8 cellular contexts compared by ENCODE assay signal in the genomic region with DNA sequence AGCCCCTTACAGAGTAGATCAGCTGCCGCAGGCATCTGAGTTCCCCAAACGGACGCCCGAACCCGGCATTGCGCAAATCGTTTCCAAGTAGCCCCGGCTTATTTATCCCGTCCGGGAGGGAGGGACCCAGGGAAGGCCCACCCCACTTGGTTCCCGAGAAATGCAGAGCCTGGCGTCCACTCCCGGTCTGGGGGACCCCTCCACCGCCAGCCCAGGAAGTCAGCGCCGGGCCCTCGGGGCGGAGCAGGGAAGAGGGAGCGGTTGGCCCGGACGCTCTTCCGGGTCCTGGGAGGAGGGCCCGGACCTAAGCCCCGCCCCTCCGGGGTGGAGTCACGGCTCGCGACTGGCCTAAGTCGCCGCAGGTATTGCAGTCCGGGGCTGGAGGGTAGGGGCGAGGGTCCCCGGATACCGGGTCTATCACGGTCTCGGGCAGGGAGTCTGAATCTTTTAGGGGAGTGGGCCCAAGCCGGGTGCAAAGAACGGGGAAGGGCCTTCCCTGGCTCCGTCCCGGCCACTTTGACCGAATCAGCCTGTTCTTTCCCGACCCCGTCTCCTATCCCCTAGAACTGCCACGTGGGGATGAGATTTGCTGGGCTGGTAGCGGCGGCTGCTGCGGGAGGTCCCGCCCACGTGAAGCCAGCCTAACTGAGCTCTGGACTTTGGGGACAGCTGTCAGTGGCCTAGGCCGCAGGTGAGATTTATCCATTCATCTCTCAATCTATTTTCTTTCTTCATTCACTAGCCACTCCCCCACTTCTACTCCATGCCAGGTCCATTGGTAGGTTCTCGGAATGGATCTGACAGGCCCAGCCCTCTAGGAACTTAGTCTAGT. TPM values are rescaled to one million over a fixed set of nuclear protein-coding genes. Genes with fewer than 3 reads are reported as not detected.
DNase-seq lines count a peak whose midpoint lies in the region; ATAC-seq and TF ChIP-seq lines count a peak whose summit lies in the region.

A gene with protein sequence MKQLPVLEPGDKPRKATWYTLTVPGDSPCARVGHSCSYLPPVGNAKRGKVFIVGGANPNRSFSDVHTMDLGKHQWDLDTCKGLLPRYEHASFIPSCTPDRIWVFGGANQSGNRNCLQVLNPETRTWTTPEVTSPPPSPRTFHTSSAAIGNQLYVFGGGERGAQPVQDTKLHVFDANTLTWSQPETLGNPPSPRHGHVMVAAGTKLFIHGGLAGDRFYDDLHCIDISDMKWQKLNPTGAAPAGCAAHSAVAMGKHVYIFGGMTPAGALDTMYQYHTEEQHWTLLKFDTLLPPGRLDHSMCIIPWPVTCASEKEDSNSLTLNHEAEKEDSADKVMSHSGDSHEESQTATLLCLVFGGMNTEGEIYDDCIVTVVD (plus strand): TSS at position 327 of the 832 bp plus-strand sequence. CDS start 2,472 bp downstream, outside the sequence.

- peaks cover 22% of the 10 kb centered on the region for H3K36me3 Mint-ChIP-seq in HFFc6 (ENCODE audit: low read depth)
- H3K36me3 Mint-ChIP-seq in activated naive CD4-positive, alpha-beta T cell treated with anti-CD3 and anti-CD28 coated beads, Interleukin-2, amount 50 U/mL, for 72 hours, result peaks cover 7 to 18% of the 10 kb centered on the region in 2 donors

- peak within 1 kb of the TSS; percentile 79 for H3K4me3 ChIP-seq in NB4 (ENCODE audit: low read depth, low read length)
- peak within 1 kb of the TSS; percentile 95 for H3K4me3 ChIP-seq in osteoblast (ENCODE audit: insufficient read depth, low read length)
- peak within 1 kb of the TSS; percentile 99 for H3K4me3 ChIP-seq in thoracic aorta

- ATAC-seq in SK-N-SH treated with all-trans-retinoic acid at 6 μM for 48 hours (peak; percentile 98), thoracic aorta (ENCODE audit: insufficient number of reproducible peaks, low FRiP score, low read depth) (peak; percentile 91)
- ATAC-seq in activated naive CD4-positive, alpha-beta T cell treated with anti-CD3 and anti-CD28 coated beads, Interleukin-2, amount 50 U/mL, for 72 hours, result peak; percentile 98 to 99

- H4K20me1 ChIP-seq in osteoblast (ENCODE audit: insufficient read depth, low read length), result no peaks in the 10 kb centered on the region

- peaks cover 10% of the 10 kb centered on the region for H3K79me2 ChIP-seq in osteoblast (ENCODE audit: insufficient read depth, low read length)

- peak within 1 kb of the TSS; percentile 94 for H3K27ac Mint-ChIP-seq in HFFc6
- H3K27ac Mint-ChIP-seq in activated naive CD4-positive, alpha-beta T cell treated with anti-CD3 and anti-CD28 coated beads, Interleukin-2, amount 50 U/mL, for 72 hours, result peak within 1 kb of the TSS; percentile 88 to 90

- peaks cover 21% of the 10 kb centered on the region for H3K4me1 Mint-ChIP-seq in HFFc6 (ENCODE audit: low read depth)

- peak; percentile 81 for TF ChIP-seq POLR2A in NB4 (IDR thresholded peaks at IDR 0.05; ENCODE audit: extremely low read depth, insufficient read length)

- TF ChIP-seq CTCF in HFFc6 (IDR thresholded peaks at IDR 0.05), result no peak
- no peak for TF ChIP-seq CTCF in NB4 (IDR thresholded peaks at IDR 0.05; ENCODE audit: low read depth, low read length)
- no peak for TF ChIP-seq CTCF in osteoblast (IDR thresholded peaks at IDR 0.05; ENCODE audit: extremely low read depth, low read depth, low read length)
- no peak for TF ChIP-seq CTCF in thoracic aorta (IDR thresholded peaks at IDR 0.05)

- H3K9me3 ChIP-seq in osteoblast (ENCODE audit: low read depth, low read length), result no peaks in the 10 kb centered on the region
- H3K9me3 ChIP-seq in thoracic aorta, result no peaks in the 10 kb centered on the region

- H3K27me3 ChIP-seq in osteoblast (ENCODE audit: insufficient read depth, low read length), result no peaks in the 10 kb centered on the region
- H3K27me3 ChIP-seq in thoracic aorta (replicated peaks; ENCODE audit: insufficient read depth), result no peaks in the 10 kb centered on the region

- no peaks in the 10 kb centered on the region for H3K9me3 Mint-ChIP-seq in HFFc6
- H3K9me3 Mint-ChIP-seq in activated naive CD4-positive, alpha-beta T cell treated with anti-CD3 and anti-CD28 coated beads, Interleukin-2, amount 50 U/mL, for 72 hours, result no peaks in the 10 kb centered on the region

- H3K27ac ChIP-seq in osteoblast (ENCODE audit: low read depth, low read length) (peak within 1 kb of the TSS; percentile 87), thoracic aorta (peak within 1 kb of the TSS; percentile 95 to 97)

- H3K4me1 ChIP-seq in osteoblast (ENCODE audit: insufficient read depth, low read length) (peaks cover 11% of the 10 kb centered on the region), thoracic aorta (ENCODE audit: control insufficient read depth in 1 of 2, low read depth in 2 of 2) (peaks cover 5 to 8% of the 10 kb centered on the region in 2 donors)

- H2AFZ ChIP-seq in osteoblast (ENCODE audit: low read length), result peak within 1 kb of the TSS; percentile 99

- peaks cover 18% of the 10 kb centered on the region for H3K36me3 ChIP-seq in osteoblast (ENCODE audit: insufficient read depth, low read length)
- peaks cover 7% of the 10 kb centered on the region for H3K36me3 ChIP-seq in thoracic aorta

- peak; percentile 86 for DNase-seq in GM04504 (ENCODE audit: low read depth)
- peak; percentile 90 for DNase-seq in HFFc6
- DNase-seq in NB4 (ENCODE audit: low read depth), result peak; percentile 96
- peak; percentile 92 to 98 for DNase-seq in activated naive CD4-positive, alpha-beta T cell treated with anti-CD3 and anti-CD28 coated beads, Interleukin-2, amount 50 U/mL, for 72 hours (ENCODE audit: low spot score in 2 of 2)
- DNase-seq in glomerular visceral epithelial cell (ENCODE audit: extremely low spot score), result peak; percentile 95
- DNase-seq in osteoblast (ENCODE audit: insufficient read length, low spot score, missing footprints), result peak; percentile 97
- peak; percentile 61 for DNase-seq in thoracic aorta (ENCODE audit: low spot score)

- peak within 1 kb of the TSS; percentile 95 for H3K4me3 Mint-ChIP-seq in HFFc6

- no peaks in the 10 kb centered on the region; the same call in 1 of the 2 replicates for H3K27me3 Mint-ChIP-seq in HFFc6 (ENCODE audit: insufficient read depth)

- peak within 1 kb of the TSS; percentile 90 for H3K4me2 ChIP-seq in osteoblast (ENCODE audit: insufficient read depth, low read length)

TF ChIP-seq in SK-N-SH treated with all-trans-retinoic acid at 6 μM for 48 hours, 23 proteins besides CTCF, POLR2A, EP300 and RAD21:
- TF ChIP-seq, protein P1, sequence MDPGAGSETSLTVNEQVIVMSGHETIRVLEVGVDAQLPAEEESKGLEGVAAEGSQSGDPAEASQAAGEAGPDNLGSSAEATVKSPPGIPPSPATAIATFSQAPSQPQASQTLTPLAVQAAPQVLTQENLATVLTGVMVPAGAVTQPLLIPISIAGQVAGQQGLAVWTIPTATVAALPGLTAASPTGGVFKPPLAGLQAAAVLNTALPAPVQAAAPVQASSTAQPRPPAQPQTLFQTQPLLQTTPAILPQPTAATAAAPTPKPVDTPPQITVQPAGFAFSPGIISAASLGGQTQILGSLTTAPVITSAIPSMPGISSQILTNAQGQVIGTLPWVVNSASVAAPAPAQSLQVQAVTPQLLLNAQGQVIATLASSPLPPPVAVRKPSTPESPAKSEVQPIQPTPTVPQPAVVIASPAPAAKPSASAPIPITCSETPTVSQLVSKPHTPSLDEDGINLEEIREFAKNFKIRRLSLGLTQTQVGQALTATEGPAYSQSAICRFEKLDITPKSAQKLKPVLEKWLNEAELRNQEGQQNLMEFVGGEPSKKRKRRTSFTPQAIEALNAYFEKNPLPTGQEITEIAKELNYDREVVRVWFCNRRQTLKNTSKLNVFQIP (CRISPR knock-in tag; IDR thresholded peaks at IDR 0.05; ENCODE audit: borderline replicate concordance, low read depth), result 0 out of 2 replicates have a peak, but pooled peaks have one; percentile 27
- no peak for TF ChIP-seq ZNF70 (CRISPR knock-in tag; IDR thresholded peaks at IDR 0.05)
TF ChIP-seq in SK-N-SH treated with all-trans-retinoic acid at 6 μM for 48 hours: peak in this region for 1.

RNA-seq across cellular contexts. Expression of the gene that starts here (rescaled TPM):
- total RNA-seq in HFFc6 (2021; fragmentation: NEBNext Ultra II Directional; extraction: Animal tissue kit (Norgen Biotek cat#: 25700)), result 10 to 100 TPM; 29.6 to 39.2 (median 32.7) TPM
- total RNA-seq in activated naive CD4-positive, alpha-beta T cell treated with anti-CD3 and anti-CD28 coated beads, Interleukin-2, amount 50 U/mL, for 72 hours, result 10 to 100 TPM; 22.9 to 31.9 TPM
- total RNA-seq in osteoblast, result 28.6 and 30.6 TPM in 2 replicates
- 1 to 10 TPM; 8.1 to 9.9 TPM for total RNA-seq in thoracic aorta

Comparison
In these comparisons a context has a peak if more than half of its experiments do, and no peak if none do; other contexts are left out.
1. Peak in every context shown above with its lines: DNase-seq, ATAC-seq, H3K4me3 ChIP-seq and H3K27ac ChIP-seq.